1 cellular context compared by ENCODE assay signal in the genomic region with DNA sequence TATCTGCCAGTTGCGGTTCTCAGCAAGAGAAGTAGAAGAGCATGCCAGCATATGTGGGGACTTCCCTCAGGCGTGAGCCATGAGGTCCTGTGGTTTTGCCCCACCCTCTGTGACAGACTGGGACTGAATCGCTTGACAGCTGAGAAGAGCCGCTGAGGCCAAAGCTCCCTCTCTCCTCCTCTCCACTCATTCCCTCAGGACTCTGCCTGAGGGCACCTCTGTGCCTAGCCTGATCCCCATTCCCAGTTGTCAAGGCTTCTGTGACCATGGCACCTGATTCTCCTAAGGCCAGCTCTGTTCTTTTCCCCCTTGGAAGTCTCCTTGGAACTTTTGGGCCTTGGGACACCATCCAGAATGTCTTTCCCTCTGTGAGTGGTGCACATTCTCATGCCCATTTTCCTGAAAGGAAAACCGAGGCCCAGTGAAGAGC.
TF ChIP-seq lines count a peak whose summit lies in the region.

No MANE protein-coding gene starts in this region.

TF ChIP-seq in K562, 482 proteins besides CTCF, POLR2A, EP300 and RAD21:
- TF ChIP-seq CAMTA2 (CRISPR knock-in tag; conservative IDR thresholded peaks at IDR 0.05) (no peak), NFIX (CRISPR knock-in tag; IDR thresholded peaks at IDR 0.05; ENCODE audit: low read depth) (no peak), ZNF316 (IDR thresholded peaks at IDR 0.05) (no peak), ETV5 (CRISPR knock-in tag; IDR thresholded peaks at IDR 0.05; ENCODE audit: low read depth) (no peak), NR1H2 (CRISPR knock-in tag; IDR thresholded peaks at IDR 0.05) (no peak), STAT5A (IDR thresholded peaks at IDR 0.05; ENCODE audit: borderline replicate concordance, low read length) (no peak), RBM25 (IDR thresholded peaks at IDR 0.05; ENCODE audit: low read depth, low read length, severe bottlenecking) (peak; percentile 45), TAF1 (IDR thresholded peaks at IDR 0.05; ENCODE audit: control insufficient read depth, extremely low read depth, insufficient read depth, low read length, severe bottlenecking) (no peak), RBFOX2 (IDR thresholded peaks at IDR 0.05; ENCODE audit: low read depth, low read length) (no peak), HNRNPK (IDR thresholded peaks at IDR 0.05; ENCODE audit: low read depth, low read length, poor library complexity, severe bottlenecking) (no peak), TGIF2 (CRISPR knock-in tag; IDR thresholded peaks at IDR 0.05) (no peak), FOS (IDR thresholded peaks at IDR 0.05; ENCODE audit: extremely low read depth, insufficient read length) (no peak), BCOR (IDR thresholded peaks at IDR 0.05) (0 out of 2 replicates have a peak, but pooled peaks have one; percentile 39), JUN (IDR thresholded peaks at IDR 0.05; ENCODE audit: borderline replicate concordance, low read depth, low read length) (no peak), JUN (CRISPR knock-in tag; IDR thresholded peaks at IDR 0.05; ENCODE audit: borderline replicate concordance) (no peak), CBX3 (IDR thresholded peaks at IDR 0.05; ENCODE audit: borderline replicate concordance in 1 of 2, low read length in 2 of 2) (no peak), SRF (CRISPR knock-in tag; IDR thresholded peaks at IDR 0.05) (no peak), DACH1 (IDR thresholded peaks at IDR 0.05; ENCODE audit: partially characterized antibody) (no peak), ZNF175 (CRISPR knock-in tag; IDR thresholded peaks at IDR 0.05; ENCODE audit: low read depth) (no peak), TEAD2 (tag; IDR thresholded peaks at IDR 0.05) (no peak), ELF1 (tag; IDR thresholded peaks at IDR 0.05) (no peak), ZNF165 (CRISPR knock-in tag; IDR thresholded peaks at IDR 0.05; ENCODE audit: borderline replicate concordance) (no peak), ZNF408 (CRISPR knock-in tag; IDR thresholded peaks at IDR 0.05; ENCODE audit: low read depth) (no peak), GTF2E2 (tag; IDR thresholded peaks at IDR 0.05) (no peak), ZNF780A (CRISPR knock-in tag; IDR thresholded peaks at IDR 0.05) (no peak), ZFPM2 (CRISPR knock-in tag; IDR thresholded peaks at IDR 0.05) (no peak), ZFP36 (IDR thresholded peaks at IDR 0.05; ENCODE audit: low read depth, low read length, partially characterized antibody) (no peak), RFX7 (CRISPR knock-in tag; IDR thresholded peaks at IDR 0.05) (no peak), ZNF224 (CRISPR knock-in tag; IDR thresholded peaks at IDR 0.05) (no peak), ZNF586 (CRISPR knock-in tag; conservative IDR thresholded peaks at IDR 0.05) (no peak), DPF2 (IDR thresholded peaks at IDR 0.05) (no peak), NR2C2 (CRISPR knock-in tag; IDR thresholded peaks at IDR 0.05) (no peak), NR2C2 (tag; IDR thresholded peaks at IDR 0.05) (no peak)
- TF ChIP-seq, protein P1, sequence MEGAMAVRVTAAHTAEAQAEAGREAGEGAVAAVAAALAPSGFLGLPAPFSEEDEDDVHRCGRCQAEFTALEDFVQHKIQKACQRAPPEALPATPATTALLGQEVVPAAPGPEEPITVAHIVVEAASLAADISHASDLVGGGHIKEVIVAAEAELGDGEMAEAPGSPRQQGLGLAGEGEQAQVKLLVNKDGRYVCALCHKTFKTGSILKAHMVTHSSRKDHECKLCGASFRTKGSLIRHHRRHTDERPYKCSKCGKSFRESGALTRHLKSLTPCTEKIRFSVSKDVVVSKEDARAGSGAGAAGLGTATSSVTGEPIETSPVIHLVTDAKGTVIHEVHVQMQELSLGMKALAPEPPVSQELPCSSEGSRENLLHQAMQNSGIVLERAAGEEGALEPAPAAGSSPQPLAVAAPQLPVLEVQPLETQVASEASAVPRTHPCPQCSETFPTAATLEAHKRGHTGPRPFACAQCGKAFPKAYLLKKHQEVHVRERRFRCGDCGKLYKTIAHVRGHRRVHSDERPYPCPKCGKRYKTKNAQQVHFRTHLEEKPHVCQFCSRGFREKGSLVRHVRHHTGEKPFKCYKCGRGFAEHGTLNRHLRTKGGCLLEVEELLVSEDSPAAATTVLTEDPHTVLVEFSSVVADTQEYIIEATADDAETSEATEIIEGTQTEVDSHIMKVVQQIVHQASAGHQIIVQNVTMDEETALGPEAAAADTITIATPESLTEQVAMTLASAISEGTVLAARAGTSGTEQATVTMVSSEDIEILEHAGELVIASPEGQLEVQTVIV (CRISPR knock-in tag; IDR thresholded peaks at IDR 0.05; ENCODE audit: borderline replicate concordance): no peak
- TF ChIP-seq, protein P2, sequence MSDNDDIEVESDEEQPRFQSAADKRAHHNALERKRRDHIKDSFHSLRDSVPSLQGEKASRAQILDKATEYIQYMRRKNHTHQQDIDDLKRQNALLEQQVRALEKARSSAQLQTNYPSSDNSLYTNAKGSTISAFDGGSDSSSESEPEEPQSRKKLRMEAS (CRISPR knock-in tag; IDR thresholded peaks at IDR 0.05): peak; percentile 86
- TF ChIP-seq, protein P3, sequence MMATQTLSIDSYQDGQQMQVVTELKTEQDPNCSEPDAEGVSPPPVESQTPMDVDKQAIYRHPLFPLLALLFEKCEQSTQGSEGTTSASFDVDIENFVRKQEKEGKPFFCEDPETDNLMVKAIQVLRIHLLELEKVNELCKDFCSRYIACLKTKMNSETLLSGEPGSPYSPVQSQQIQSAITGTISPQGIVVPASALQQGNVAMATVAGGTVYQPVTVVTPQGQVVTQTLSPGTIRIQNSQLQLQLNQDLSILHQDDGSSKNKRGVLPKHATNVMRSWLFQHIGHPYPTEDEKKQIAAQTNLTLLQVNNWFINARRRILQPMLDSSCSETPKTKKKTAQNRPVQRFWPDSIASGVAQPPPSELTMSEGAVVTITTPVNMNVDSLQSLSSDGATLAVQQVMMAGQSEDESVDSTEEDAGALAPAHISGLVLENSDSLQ (IDR thresholded peaks at IDR 0.05): 0 out of 2 replicates have a peak, but pooled peaks have one; percentile 9
- TF ChIP-seq, protein P4, sequence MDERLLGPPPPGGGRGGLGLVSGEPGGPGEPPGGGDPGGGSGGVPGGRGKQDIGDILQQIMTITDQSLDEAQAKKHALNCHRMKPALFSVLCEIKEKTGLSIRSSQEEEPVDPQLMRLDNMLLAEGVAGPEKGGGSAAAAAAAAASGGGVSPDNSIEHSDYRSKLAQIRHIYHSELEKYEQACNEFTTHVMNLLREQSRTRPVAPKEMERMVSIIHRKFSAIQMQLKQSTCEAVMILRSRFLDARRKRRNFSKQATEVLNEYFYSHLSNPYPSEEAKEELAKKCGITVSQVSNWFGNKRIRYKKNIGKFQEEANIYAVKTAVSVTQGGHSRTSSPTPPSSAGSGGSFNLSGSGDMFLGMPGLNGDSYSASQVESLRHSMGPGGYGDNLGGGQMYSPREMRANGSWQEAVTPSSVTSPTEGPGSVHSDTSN (CRISPR knock-in tag; IDR thresholded peaks at IDR 0.05; ENCODE audit: low read depth): no peak
- TF ChIP-seq, protein P4 (tag; conservative IDR thresholded peaks at IDR 0.05; ENCODE audit: low read depth): no peak
- TF ChIP-seq, protein P5, sequence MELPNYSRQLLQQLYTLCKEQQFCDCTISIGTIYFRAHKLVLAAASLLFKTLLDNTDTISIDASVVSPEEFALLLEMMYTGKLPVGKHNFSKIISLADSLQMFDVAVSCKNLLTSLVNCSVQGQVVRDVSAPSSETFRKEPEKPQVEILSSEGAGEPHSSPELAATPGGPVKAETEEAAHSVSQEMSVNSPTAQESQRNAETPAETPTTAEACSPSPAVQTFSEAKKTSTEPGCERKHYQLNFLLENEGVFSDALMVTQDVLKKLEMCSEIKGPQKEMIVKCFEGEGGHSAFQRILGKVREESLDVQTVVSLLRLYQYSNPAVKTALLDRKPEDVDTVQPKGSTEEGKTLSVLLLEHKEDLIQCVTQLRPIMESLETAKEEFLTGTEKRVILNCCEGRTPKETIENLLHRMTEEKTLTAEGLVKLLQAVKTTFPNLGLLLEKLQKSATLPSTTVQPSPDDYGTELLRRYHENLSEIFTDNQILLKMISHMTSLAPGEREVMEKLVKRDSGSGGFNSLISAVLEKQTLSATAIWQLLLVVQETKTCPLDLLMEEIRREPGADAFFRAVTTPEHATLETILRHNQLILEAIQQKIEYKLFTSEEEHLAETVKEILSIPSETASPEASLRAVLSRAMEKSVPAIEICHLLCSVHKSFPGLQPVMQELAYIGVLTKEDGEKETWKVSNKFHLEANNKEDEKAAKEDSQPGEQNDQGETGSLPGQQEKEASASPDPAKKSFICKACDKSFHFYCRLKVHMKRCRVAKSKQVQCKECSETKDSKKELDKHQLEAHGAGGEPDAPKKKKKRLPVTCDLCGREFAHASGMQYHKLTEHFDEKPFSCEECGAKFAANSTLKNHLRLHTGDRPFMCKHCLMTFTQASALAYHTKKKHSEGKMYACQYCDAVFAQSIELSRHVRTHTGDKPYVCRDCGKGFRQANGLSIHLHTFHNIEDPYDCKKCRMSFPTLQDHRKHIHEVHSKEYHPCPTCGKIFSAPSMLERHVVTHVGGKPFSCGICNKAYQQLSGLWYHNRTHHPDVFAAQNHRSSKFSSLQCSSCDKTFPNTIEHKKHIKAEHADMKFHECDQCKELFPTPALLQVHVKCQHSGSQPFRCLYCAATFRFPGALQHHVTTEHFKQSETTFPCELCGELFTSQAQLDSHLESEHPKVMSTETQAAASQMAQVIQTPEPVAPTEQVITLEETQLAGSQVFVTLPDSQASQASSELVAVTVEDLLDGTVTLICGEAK (IDR thresholded peaks at IDR 0.05): no peak
- TF ChIP-seq, protein P5 (CRISPR knock-in tag; IDR thresholded peaks at IDR 0.05): no peak
- TF ChIP-seq, protein P6, sequence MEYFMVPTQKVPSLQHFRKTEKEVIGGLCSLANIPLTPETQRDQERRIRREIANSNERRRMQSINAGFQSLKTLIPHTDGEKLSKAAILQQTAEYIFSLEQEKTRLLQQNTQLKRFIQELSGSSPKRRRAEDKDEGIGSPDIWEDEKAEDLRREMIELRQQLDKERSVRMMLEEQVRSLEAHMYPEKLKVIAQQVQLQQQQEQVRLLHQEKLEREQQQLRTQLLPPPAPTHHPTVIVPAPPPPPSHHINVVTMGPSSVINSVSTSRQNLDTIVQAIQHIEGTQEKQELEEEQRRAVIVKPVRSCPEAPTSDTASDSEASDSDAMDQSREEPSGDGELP (CRISPR knock-in tag; IDR thresholded peaks at IDR 0.05; ENCODE audit: borderline replicate concordance): peak; percentile 48; the same call in 1 of the 2 replicates
